In genomic region chrX:106874075-106874474, GRCh38 we compare ENCODE assay signal across 9 cellular contexts. TPM values are rescaled to one million over a fixed set of nuclear protein-coding genes. Genes with fewer than 3 reads are reported as not detected.
A peak's percentile ranks its signal among the peaks of the same experiment; 100 is the strongest.
DNase-seq lines count a peak whose midpoint lies in the region; ATAC-seq and TF ChIP-seq lines count a peak whose summit lies in the region.
"Had no signal": no experiment of that assay in that cellular context is flagged by ENCODE, and none has a peak within 500 bp of the region (broad histone marks: within the 10 kb centered on the region; RNA-seq: fewer than 3 reads in every experiment).

No MANE protein-coding gene starts in this region.

- peak; percentile 7 for DNase-seq in NCI-H2107 treated with DMSO at 0.1 percent for 48 hours (lab: John Stamatoyannopoulos, UW; ENCODE audit: unreplicated experiment)
- DNase-seq in NCI-H2107 (lab: John Stamatoyannopoulos, UW): no peak
- DNase-seq in NCI-H1105 (lab: John Stamatoyannopoulos, UW): peak; percentile 3
- no peak for DNase-seq in coronary artery (ENCODE audit: low spot score)
- no peak for DNase-seq in psoas muscle
- no peak for DNase-seq in gastrocnemius medialis
- DNase-seq in HEK293T (ENCODE audit: extremely low spot score): no peak

- POLR2A ChIA-PET in HEK293T (lab: Yijun Ruan, JAX): no interaction called here

- CTCF ChIA-PET in HEK293T (lab: Yijun Ruan, JAX): interaction anchor here (0.6 to 2.1 kb wide), 7 partner anchors 11 to 247 kb away, joined by 3 to 8 read pairs (median 3); no protein-coding TSS in a partner anchor

- WGBS in psoas muscle, 3 donors: 54 to 73% (median 60%) methylated on average over 2 of the region's 2 CpGs

- H3K27me3 ChIP-seq in psoas muscle (ENCODE audit: insufficient read depth in 3 of 3, low read length in 2 of 3) (peaks cover 0 to 23% (median 0%) of the 10 kb centered on the region in 3 donors), gastrocnemius medialis (no peaks in the 10 kb centered on the region)

- H3K27ac ChIP-seq in coronary artery (no peak overlapping the region), psoas muscle (no peak overlapping the region), gastrocnemius medialis (no peak overlapping the region)

- no peaks in the 10 kb centered on the region for H3K4me1 ChIP-seq in psoas muscle
- no peaks in the 10 kb centered on the region for H3K4me1 ChIP-seq in gastrocnemius medialis

- TF ChIP-seq CTCF in coronary artery (IDR thresholded peaks at IDR 0.05) (peak; percentile 19), psoas muscle (IDR thresholded peaks at IDR 0.05) (peak; percentile 68), gastrocnemius medialis (IDR thresholded peaks at IDR 0.05 in 4 of 5, conservative IDR thresholded peaks at IDR 0.05 in 1 of 5) (peak in 2 of 5 experiments; percentile 44 to 60)

- no peak for TF ChIP-seq POLR2A in gastrocnemius medialis (IDR thresholded peaks at IDR 0.05)

- in situ Hi-C loops in gastrocnemius medialis (cut with MboI; ENCODE audit: low sequenced_read_pairs in 4 of 4): no loop called here

- H3K36me3 ChIP-seq in psoas muscle (ENCODE audit: insufficient read depth in 1 of 2, low read depth in 1 of 2) (no peaks in the 10 kb centered on the region), gastrocnemius medialis (no peaks in the 10 kb centered on the region)

- intact Hi-C loops in psoas muscle (cut with DNase I) (no loop called here), gastrocnemius medialis (cut with DNase I; ENCODE audit: low total_unique reads) (no loop called here)

- ATAC-seq in psoas muscle (no peak), gastrocnemius medialis (no peak), HG03439 (IDR thresholded peaks at IDR 0.05; ENCODE audit: unreplicated experiment) (no peak)

- H3K4me3 ChIP-seq in coronary artery (no peak overlapping the region), psoas muscle (no peak overlapping the region), gastrocnemius medialis (no peak overlapping the region)

- H3K9me3 ChIP-seq in psoas muscle: no peaks in the 10 kb centered on the region
- no peaks in the 10 kb centered on the region for H3K9me3 ChIP-seq in gastrocnemius medialis

TF ChIP-seq in HEK293T, 16 proteins besides CTCF, POLR2A, EP300 and RAD21:
- TF ChIP-seq NFRKB (IDR thresholded peaks at IDR 0.05): no peak
- TF ChIP-seq SUZ12 (IDR thresholded peaks at IDR 0.05): no peak
- no peak for TF ChIP-seq FOXA1 (IDR thresholded peaks at IDR 0.05)
- TF ChIP-seq SP1 (IDR thresholded peaks at IDR 0.05): no peak
- TF ChIP-seq PKNOX1 (IDR thresholded peaks at IDR 0.05): no peak
- TF ChIP-seq CTBP1 (IDR thresholded peaks at IDR 0.05; ENCODE audit: borderline replicate concordance): no peak
- TF ChIP-seq HDGF (IDR thresholded peaks at IDR 0.05; ENCODE audit: borderline replicate concordance): no peak
- TF ChIP-seq BHLHE40 (IDR thresholded peaks at IDR 0.05; ENCODE audit: borderline replicate concordance): no peak
- TF ChIP-seq ARNT (IDR thresholded peaks at IDR 0.05): no peak
- TF ChIP-seq FOXK2 (IDR thresholded peaks at IDR 0.05): no peak
- no peak for TF ChIP-seq TARDBP (IDR thresholded peaks at IDR 0.05)
- no peak for TF ChIP-seq FOXM1 (IDR thresholded peaks at IDR 0.05; ENCODE audit: borderline replicate concordance)
- TF ChIP-seq L3MBTL2 (conservative IDR thresholded peaks at IDR 0.05): no peak
- TF ChIP-seq ZNF384 (IDR thresholded peaks at IDR 0.05): no peak
- no peak for TF ChIP-seq LEF1 (IDR thresholded peaks at IDR 0.05; ENCODE audit: borderline replicate concordance)

RNA-seq across cellular contexts. Expression of gene RIPPLY1, which starts 29.1 kb away (rescaled TPM):
- total RNA-seq in psoas muscle (under 1 TPM in 3 of 4 donors, not detected in 1; 0.20 to 0.36 (median 0.30) TPM), gastrocnemius medialis (not detected)
- under 1 TPM in 2 of 3 donors, not detected in 1; 0.08 to 0.34 TPM for polyA plus RNA-seq in psoas muscle
- total RNA-seq: activated CD8-positive, alpha-beta memory T cell treated with anti-CD3 and anti-CD28 coated beads for 36 hours had no signal

RNA-seq across cellular contexts. Expression of gene CLDN2, which starts 46.1 kb away (rescaled TPM):
- total RNA-seq in psoas muscle: under 1 TPM in 2 of 4 donors, not detected in 2; 0.10 to 0.15 TPM
- under 1 TPM in 2 of 3 donors, not detected in 1; 0.03 to 0.04 TPM for polyA plus RNA-seq in psoas muscle
- total RNA-seq in gastrocnemius medialis: under 1 TPM in 1 of 4 donors, not detected in 3; 0.16 TPM
- total RNA-seq: activated CD8-positive, alpha-beta memory T cell treated with anti-CD3 and anti-CD28 coated beads for 36 hours had no signal

Comparison
In these comparisons a context has a peak if more than half of its experiments do, and no peak if none do; other contexts are left out.
1. DNase-seq: peak in NCI-H2107 treated with DMSO at 0.1 percent for 48 hours (single experiment) and NCI-H1105 (single experiment); none in NCI-H2107 (single experiment), coronary artery (single experiment), psoas muscle (0 of 2), gastrocnemius medialis (0 of 2) and HEK293T (single experiment).